18 cellular contexts compared by ENCODE assay signal in genomic region chr10:109593686-109594085, GRCh38.
"Had no signal": no experiment of that assay in that cellular context is flagged by ENCODE, and none has a peak within 500 bp of the region (broad histone marks: within the 10 kb centered on the region; RNA-seq: fewer than 3 reads in every experiment).

No MANE protein-coding gene starts in this region.

- H3K4me2 ChIP-seq: hepatocyte had no signal

- H3K27me3 ChIP-seq: hepatocyte, right atrium auricular region, tibial artery had no signal

- H3K27ac ChIP-seq: epithelial cell of prostate, hepatocyte, prostate gland, right atrium auricular region, tibial artery had no signal

- H2AFZ ChIP-seq: hepatocyte had no signal

- H3K79me2 ChIP-seq: hepatocyte had no signal

- H3K4me3 ChIP-seq: hepatocyte, prostate gland, right atrium auricular region, tibial artery had no signal

- DNase-seq: activated CD4-positive, alpha-beta T cell treated with anti-CD3 and anti-CD28 coated beads, Interleukin-2, amount 50 U/mL, for 1 hour; activated CD8-positive, alpha-beta memory T cell treated with anti-CD3 and anti-CD28 coated beads for 24 hours; activated CD8-positive, alpha-beta memory T cell treated with anti-CD3 and anti-CD28 coated beads, Interleukin-2, amount 50 U/mL, for 48 hours; activated effector memory CD4-positive, alpha-beta T cell treated with anti-CD3 and anti-CD28 coated beads, Interleukin-2, amount 50 U/mL, for 16 hours; activated T-cell treated with anti-CD3 and anti-CD28 coated beads, Interleukin-2, amount 50 U/mL, for 48 hours; caudate nucleus; endodermal cell; foreskin fibroblast; midbrain; stimulated activated naive CD8-positive, alpha-beta T cell treated with anti-CD3 and anti-CD28 coated beads, Interleukin-15, Interleukin-2, amounts not matched to agents 100 U/mL and 50 U/mL, for 24 hours; substantia nigra; tibial artery had no signal

- ATAC-seq: activated CD4-positive, CD25-positive, alpha-beta regulatory T cell treated with anti-CD3 and anti-CD28 coated beads, Interleukin-2, amount 50 U/mL, for 24 hours; left lobe of liver; stimulated activated naive CD8-positive, alpha-beta T cell treated with anti-CD3 and anti-CD28 coated beads, Interleukin-15, Interleukin-2, amounts not matched to agents 100 U/mL and 50 U/mL, for 24 hours had no signal

- H3K36me3 ChIP-seq: prostate gland, right atrium auricular region, tibial artery had no signal

- H3K9me3 ChIP-seq: prostate gland, right atrium auricular region had no signal

- H3K4me1 ChIP-seq: prostate gland, right atrium auricular region, tibial artery had no signal
